In the genomic region with DNA sequence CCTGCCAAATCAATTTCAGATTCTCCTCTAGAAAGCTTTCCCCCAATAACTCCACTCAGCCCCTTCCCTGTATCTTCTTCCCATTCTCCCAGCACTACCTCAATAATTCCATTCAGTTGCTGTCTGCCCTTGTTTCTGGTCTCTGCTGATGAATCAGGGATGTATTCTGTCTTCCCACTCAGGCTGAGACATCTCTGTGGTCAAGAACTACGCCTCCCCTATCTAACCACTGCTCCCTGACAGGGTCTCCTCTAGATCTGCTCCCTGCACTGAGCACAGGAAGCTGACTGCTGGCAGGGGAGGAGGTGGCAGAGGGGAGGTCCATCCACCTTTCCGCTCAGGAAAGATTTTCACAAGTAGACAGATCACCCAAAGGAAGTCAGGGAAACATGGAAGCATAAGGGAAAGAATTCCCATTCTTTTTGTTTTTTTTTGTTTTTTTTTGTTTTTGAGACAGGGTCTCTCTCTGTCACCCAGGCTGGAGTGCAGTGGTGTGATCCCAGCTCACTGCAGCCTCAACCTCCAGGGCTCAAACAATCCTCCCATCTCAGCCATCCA, we compare ENCODE assay signal across 17 cellular contexts. TPM values are rescaled to one million over a fixed set of nuclear protein-coding genes. Genes with fewer than 3 reads are reported as not detected.
A peak's percentile ranks its signal among the peaks of the same experiment; 100 is the strongest.
DNase-seq lines count a peak whose midpoint lies in the region; ATAC-seq, FAIRE-seq and TF ChIP-seq lines count a peak whose summit lies in the region.
"Had no signal": no experiment of that assay in that cellular context is flagged by ENCODE, and none has a peak within 500 bp of the region (broad histone marks: within the 10 kb centered on the region; RNA-seq: fewer than 3 reads in every experiment).

No MANE protein-coding gene starts in this region.

- H2AK5ac ChIP-seq in IMR-90 (ENCODE audit: low read depth, low read length), result no peak overlapping the region

- H3K9me3 ChIP-seq in IMR-90 (ENCODE audit: control insufficient read depth, insufficient read depth, low read length) (no peaks in the 10 kb centered on the region), K562 (replicated peaks; ENCODE audit: control insufficient read depth, insufficient read depth, low read depth, low read length) (no peaks in the 10 kb centered on the region)

- H3K27me3 ChIP-seq in IMR-90 (ENCODE audit: control insufficient read depth, insufficient read depth, low read length) (peaks cover 9% of the 10 kb centered on the region), K562 (ENCODE audit: control insufficient read depth in 2 of 2, insufficient read depth in 2 of 2, low read length in 2 of 2) (no peaks in the 10 kb centered on the region)

- H3K4me2 ChIP-seq in IMR-90 (ENCODE audit: low read depth, low read length) (no peak overlapping the region), K562 (ENCODE audit: insufficient read depth, low read length) (no peak overlapping the region)

- ATAC-seq in IMR-90 (ENCODE audit: low read depth) (peak; percentile 24; the same call in 1 of the 2 replicates), K562 (peak; percentile 52)

- no peak overlapping the region for H3K27ac Mint-ChIP-seq in T-helper 2 cell treated with Interferon-gamma antibody and Interleukin-4, amounts not matched to agents 5 μg/mL and 100 μg/mL, for 36 hours
- no peak overlapping the region for H3K27ac Mint-ChIP-seq in chondrocyte (ENCODE audit: unreplicated experiment)
- H3K27ac Mint-ChIP-seq: activated B cell treated with CpG ODN at 0.5 μM for 24 hours had no signal

- POLR2A ChIA-PET in IMR-90 (lab: Charles Lee; ENCODE audit: unreplicated experiment), result no interaction called here
- POLR2A ChIA-PET in K562 (lab: Yijun Ruan, JAX), result interaction anchor here (0.6 to 0.8 kb wide), 4 partner anchors 17 to 70 kb away, joined by 3 read pairs; no protein-coding TSS in a partner anchor

- CTCF ChIA-PET in IMR-90 (lab: Yijun Ruan, JAX) (interaction anchor here (1.0 kb wide), 1 partner anchor 38 kb away, joined by 3 read pairs; a partner anchor contains a TSS), K562 (lab: Yijun Ruan, JAX; ENCODE audit: low intra/inter-chr PET ratio) (no interaction called here)

- no peak overlapping the region for H2AK9ac ChIP-seq in IMR-90 (replicated peaks; ENCODE audit: low read depth, low read length, poor library complexity)

- WGBS in IMR-90 (ENCODE audit: extremely low coverage in 2 of 2, insufficient read length in 1 of 2), 2 experiments, result no CpG with 5 or more reads among the region's 2 CpGs
- WGBS in K562 (ENCODE audit: insufficient coverage, low coverage, missing lambda C conversion rate), result 8% methylated on average over 2 of the region's 2 CpGs

- DNase-seq in T-helper 2 cell treated with Interferon-gamma antibody and Interleukin-4, amounts not matched to agents 5 μg/mL and 100 μg/mL, for 36 hours (ENCODE audit: low spot score), result peak; percentile 12
- DNase-seq in T-helper 2 cell (no peak), IMR-90 (peak; percentile 78), K562 (ENCODE audit: extremely low read depth in 1 of 4, low spot score in 3 of 4) (peak; percentile 37 to 69 (median 47)), renal cortical epithelial cell (ENCODE audit: low read depth) (peak; percentile 42), chondrocyte (ENCODE audit: low spot score) (no peak), middle frontal gyrus (ENCODE audit: extremely low spot score, low spot score) (no peak), NCI-H1105 (lab: John Stamatoyannopoulos, UW) (no peak)
- DNase-seq: activated B cell treated with CpG ODN at 0.5 μM for 24 hours; anterior cingulate cortex; effector CD8-positive, alpha-beta T cell; HCEC 1CT; NCI-H2171; small intestine had no signal

- H2BK5ac ChIP-seq in IMR-90 (ENCODE audit: low read depth, low read length, poor library complexity, severe bottlenecking), result no peak overlapping the region

- intact Hi-C loops in IMR-90 (cut with micrococcal nuclease) (no loop called here), K562 (cut with micrococcal nuclease) (no loop called here)

- no peak overlapping the region for H3K14ac ChIP-seq in IMR-90 (replicated peaks; ENCODE audit: low read depth, low read length)

- H3K9me1 ChIP-seq in IMR-90 (ENCODE audit: insufficient read depth, low read length), result no peaks in the 10 kb centered on the region
- no peaks in the 10 kb centered on the region for H3K9me1 ChIP-seq in K562 (ENCODE audit: control insufficient read depth, insufficient read depth, low read length)

- H3K9ac ChIP-seq in IMR-90 (ENCODE audit: low read depth, low read length) (no peak overlapping the region), K562 (ENCODE audit: insufficient read depth in 1 of 2, low read depth in 2 of 2, low read length in 2 of 2) (no peak overlapping the region)

- H3K23ac ChIP-seq in IMR-90 (ENCODE audit: low read depth, low read length), result no peak overlapping the region

- no peak overlapping the region for H4K5ac ChIP-seq in IMR-90 (ENCODE audit: low read depth, low read length)

- H3K4me1 Mint-ChIP-seq in T-helper 2 cell treated with Interferon-gamma antibody and Interleukin-4, amounts not matched to agents 5 μg/mL and 100 μg/mL, for 36 hours (ENCODE audit: low read depth), result peaks cover 4% of the 10 kb centered on the region
- peaks cover 21% of the 10 kb centered on the region for H3K4me1 Mint-ChIP-seq in chondrocyte (ENCODE audit: low read depth)
- H3K4me1 Mint-ChIP-seq: activated B cell treated with CpG ODN at 0.5 μM for 24 hours had no signal

- peaks cover 40% of the 10 kb centered on the region for H3K27me3 Mint-ChIP-seq in T-helper 2 cell treated with Interferon-gamma antibody and Interleukin-4, amounts not matched to agents 5 μg/mL and 100 μg/mL, for 36 hours (ENCODE audit: low read depth)
- peaks cover 13% of the 10 kb centered on the region for H3K27me3 Mint-ChIP-seq in chondrocyte (ENCODE audit: low read depth)

- H2BK120ac ChIP-seq in IMR-90 (ENCODE audit: low read depth, low read length), result no peak overlapping the region

- H3K36me3 ChIP-seq in IMR-90 (ENCODE audit: control insufficient read depth, insufficient read depth, low read length) (no peaks in the 10 kb centered on the region), K562 (ENCODE audit: control insufficient read depth, insufficient read depth, low read length) (no peaks in the 10 kb centered on the region)

- H3K4ac ChIP-seq in IMR-90 (ENCODE audit: low read depth, low read length), result no peak overlapping the region

- H3K4me3 ChIP-seq in IMR-90 (ENCODE audit: insufficient read depth, low read depth, low read length) (no peak overlapping the region), K562 (no peak overlapping the region)
- H3K4me3 ChIP-seq: lung, SK-N-MC had no signal

- TF ChIP-seq CTCF in IMR-90 (conservative IDR thresholded peaks at IDR 0.05; ENCODE audit: low read depth, low read length), result no peak
- no peak for TF ChIP-seq CTCF in K562 (IDR thresholded peaks at IDR 0.05 in 2 of 3, conservative IDR thresholded peaks at IDR 0.05 in 1 of 3; ENCODE audit: insufficient read depth in 2 of 3, low read depth in 1 of 3, low read length in 3 of 3)
- TF ChIP-seq CTCF in chondrocyte (IDR thresholded peaks at IDR 0.05), result no peak

- in situ Hi-C loops in IMR-90 (cut with MboI; ENCODE audit: low sequenced_read_pairs) (no loop called here), K562 (cut with MboI) (no loop called here)

- H3K27ac ChIP-seq in IMR-90 (ENCODE audit: insufficient read depth, low read length) (no peak overlapping the region), K562 (ENCODE audit: extremely low read depth, low read depth, low read length) (no peak overlapping the region)
- H3K27ac ChIP-seq: SK-N-MC had no signal

- no peak overlapping the region for H3K56ac ChIP-seq in IMR-90 (ENCODE audit: extremely low read depth, insufficient read depth, low read length)

- no peaks in the 10 kb centered on the region for H3K79me2 ChIP-seq in K562 (ENCODE audit: control insufficient read depth, insufficient read depth, low read length)

- no peak overlapping the region for H3K4me3 Mint-ChIP-seq in T-helper 2 cell treated with Interferon-gamma antibody and Interleukin-4, amounts not matched to agents 5 μg/mL and 100 μg/mL, for 36 hours
- no peak overlapping the region for H3K4me3 Mint-ChIP-seq in chondrocyte (ENCODE audit: unreplicated experiment)
- H3K4me3 Mint-ChIP-seq: activated B cell treated with CpG ODN at 0.5 μM for 24 hours had no signal

- TF ChIP-seq EP300 in K562 (IDR thresholded peaks at IDR 0.05; ENCODE audit: low read length), result no peak

- TF ChIP-seq RAD21 in IMR-90 (IDR thresholded peaks at IDR 0.05; ENCODE audit: low read length), result no peak
- TF ChIP-seq RAD21 in K562 (CRISPR knock-in tag; conservative IDR thresholded peaks at IDR 0.05 in 1 of 2, IDR thresholded peaks at IDR 0.05 in 1 of 2), result no peak

- FAIRE-seq in K562 (lab: Jason Lieb, UNC), result peak; percentile 96
- FAIRE-seq: A204.1, small intestine had no signal

- H3K18ac ChIP-seq in IMR-90 (ENCODE audit: low read depth, low read length), result no peak overlapping the region

- dilution Hi-C loops in IMR-90 (cut with HindIII; ENCODE audit: low sequenced_read_pairs, unreplicated experiment), result no loop called here

- no peaks in the 10 kb centered on the region for H3K9me3 Mint-ChIP-seq in T-helper 2 cell treated with Interferon-gamma antibody and Interleukin-4, amounts not matched to agents 5 μg/mL and 100 μg/mL, for 36 hours
- H3K9me3 Mint-ChIP-seq in chondrocyte (ENCODE audit: low read depth), result no peaks in the 10 kb centered on the region
- H3K9me3 Mint-ChIP-seq: activated B cell treated with CpG ODN at 0.5 μM for 24 hours had no signal

- no peak overlapping the region for H2BK15ac ChIP-seq in IMR-90 (ENCODE audit: low read depth, low read length)

- H4K8ac ChIP-seq in IMR-90 (ENCODE audit: low read depth in 2 of 2, low read length in 2 of 2), result no peak overlapping the region

- TF ChIP-seq POLR2A in IMR-90 (IDR thresholded peaks at IDR 0.05; ENCODE audit: low read depth, low read length) (no peak), K562 (conservative IDR thresholded peaks at IDR 0.05) (no peak)

- no peak overlapping the region for H2BK20ac ChIP-seq in IMR-90 (ENCODE audit: low read depth, low read length)

- H3K36me3 Mint-ChIP-seq in T-helper 2 cell treated with Interferon-gamma antibody and Interleukin-4, amounts not matched to agents 5 μg/mL and 100 μg/mL, for 36 hours (ENCODE audit: low read depth), result no peaks in the 10 kb centered on the region
- no peaks in the 10 kb centered on the region for H3K36me3 Mint-ChIP-seq in chondrocyte (ENCODE audit: low read depth)

- BruUV-seq in IMR-90 (replicated peaks; lab: Mats Ljungman, UMichigan) (no TSS peak), K562 (replicated peaks; lab: Mats Ljungman, UMichigan) (no TSS peak)

- no peaks in the 10 kb centered on the region for H3K79me1 ChIP-seq in IMR-90 (ENCODE audit: low read depth in 1 of 2, low read length in 2 of 2)

- H2AFZ ChIP-seq in IMR-90 (replicated peaks; ENCODE audit: low read length, poor library complexity), result peak overlapping the region; percentile 2
- H2AFZ ChIP-seq in K562 (ENCODE audit: low read depth, low read length), result no peak overlapping the region

- H4K91ac ChIP-seq in IMR-90 (ENCODE audit: insufficient read depth, low read depth, low read length), result no peak overlapping the region

- H3K4me1 ChIP-seq in IMR-90 (ENCODE audit: control insufficient read depth, insufficient read depth, low read length) (peaks cover 17% of the 10 kb centered on the region), K562 (replicated peaks in 1 of 2; ENCODE audit: control insufficient read depth in 2 of 2, insufficient read depth in 2 of 2, low read length in 2 of 2) (peaks cover 35 to 40% of the 10 kb centered on the region in 2 experiments)

- H4K20me1 ChIP-seq in IMR-90 (ENCODE audit: insufficient read depth, low read length) (no peaks in the 10 kb centered on the region), K562 (replicated peaks; ENCODE audit: control insufficient read depth, insufficient read depth, low read length) (no peaks in the 10 kb centered on the region)

RNA-seq across cellular contexts. Expression of a gene that starts 16.9 kb away (rescaled TPM):
- total RNA-seq in IMR-90 (2012; rRNA removed) (0.72 and 1.4 TPM in 2 replicates), K562 (2014; rRNA removed) (2.1 and 2.8 TPM in 2 replicates), K562 (2014; rRNA removed; fragmentation: Illumina TruSeq; extraction: Trizol) (1.5 and 2.3 TPM in 2 replicates), K562 (2015; rRNA removed; fragmentation: Illumina TruSeq; extraction: Trizol) (1.4 and 1.5 TPM in 2 replicates), K562 (2021) (15.9 and 17.4 TPM in 2 replicates), renal cortical epithelial cell (0.35 and 3.1 TPM in 2 replicates), chondrocyte (13.5 to 16.8 TPM (median 16.0 TPM) in 3 replicates)
- polyA plus RNA-seq in IMR-90 (2012; rRNA removed) (13.8 and 14.0 TPM in 2 replicates), K562 (2011; rRNA removed) (2.3 and 5.0 TPM in 2 replicates), K562 (2014; fragmentation: Illumina TruSeq; extraction: Trizol) (19.1 and 22.3 TPM in 2 replicates), K562 (2014; fragmentation: Nextera tagmentation; extraction: Ambion mirVana) (under 1 TPM; 0.77 to 0.88 TPM), K562 (2014; rRNA removed) (6.1 and 6.5 TPM in 2 replicates)
- polyA plus RNA-seq in IMR-90 (2012; cell fraction: cytosol; rRNA removed), result 7.4 and 17.7 TPM in 2 replicates
- polyA plus RNA-seq in IMR-90 (2012; cell fraction: nucleus; rRNA removed; ENCODE audit: low replicate concordance), result 23.1 and 23.5 TPM in 2 replicates
- total RNA-seq in K562 (2011; cell fraction: chromatin; rRNA removed; ENCODE audit: low replicate concordance), result 7.1 and 12.2 TPM in 2 replicates
- total RNA-seq in K562 (2011; cell fraction: nucleolus; rRNA removed), result 3.4 and 3.7 TPM in 2 replicates
- 4.2 and 9.5 TPM in 2 replicates for total RNA-seq in K562 (2011; cell fraction: nucleoplasm; rRNA removed)
- 2.4 and 4.0 TPM in 2 replicates for polyA plus RNA-seq in K562 (2011; cell fraction: cytosol; rRNA removed)
- 7.3 and 11.1 TPM in 2 replicates for polyA plus RNA-seq in K562 (2011; cell fraction: nucleus; rRNA removed)
- 21.1 and 27.4 TPM in 2 replicates for polyA plus RNA-seq in K562 (2012)
- polyA minus RNA-seq in K562 (2011; rRNA and poly(A)+ RNA removed), result 1.8 and 2.7 TPM in 2 replicates
- 5.8 and 6.6 TPM in 2 replicates for polyA minus RNA-seq in K562 (2011; cell fraction: cytosol; rRNA and poly(A)+ RNA removed)
- 1.2 and 1.3 TPM in 2 replicates for polyA minus RNA-seq in K562 (2011; cell fraction: nucleus; rRNA and poly(A)+ RNA removed)

RNA-seq across cellular contexts. Expression of a gene that starts 28.1 kb away (rescaled TPM):
- total RNA-seq in IMR-90 (2012; rRNA removed) (under 0.01 TPM in 2 replicates), K562 (2014; rRNA removed) (2.2 TPM in 2 replicates), K562 (2014; rRNA removed; fragmentation: Illumina TruSeq; extraction: Trizol) (1.6 and 2.0 TPM in 2 replicates), K562 (2015; rRNA removed; fragmentation: Illumina TruSeq; extraction: Trizol) (1.1 TPM in 2 replicates), K562 (2021) (6.9 and 7.9 TPM in 2 replicates), renal cortical epithelial cell (0.87 and 1.2 TPM in 2 replicates), chondrocyte (0.05 to 0.15 TPM (median 0.08 TPM) in 3 replicates)
- polyA plus RNA-seq in IMR-90 (2012; rRNA removed) (0.31 and 0.32 TPM in 2 replicates), K562 (2011; rRNA removed) (5.2 and 5.5 TPM in 2 replicates), K562 (2014; fragmentation: Illumina TruSeq; extraction: Trizol) (2.9 and 4.1 TPM in 2 replicates), K562 (2014; fragmentation: Nextera tagmentation; extraction: Ambion mirVana) (under 1 TPM; 0.11 TPM), K562 (2014; rRNA removed) (4.6 and 4.7 TPM in 2 replicates)
- polyA plus RNA-seq in IMR-90 (2012; cell fraction: cytosol; rRNA removed), result 0.14 and 0.24 TPM in 2 replicates
- polyA plus RNA-seq in IMR-90 (2012; cell fraction: nucleus; rRNA removed; ENCODE audit: low replicate concordance), result 0.34 and 0.51 TPM in 2 replicates
- 4.1 and 13.9 TPM in 2 replicates for total RNA-seq in K562 (2011; cell fraction: chromatin; rRNA removed; ENCODE audit: low replicate concordance)
- total RNA-seq in K562 (2011; cell fraction: nucleolus; rRNA removed), result 7.8 and 13.2 TPM in 2 replicates
- total RNA-seq in K562 (2011; cell fraction: nucleoplasm; rRNA removed), result 7.0 and 11.1 TPM in 2 replicates
- 4.0 and 12.5 TPM in 2 replicates for polyA plus RNA-seq in K562 (2011; cell fraction: cytosol; rRNA removed)
- 9.0 and 21.6 TPM in 2 replicates for polyA plus RNA-seq in K562 (2011; cell fraction: nucleus; rRNA removed)
- polyA plus RNA-seq in K562 (2012), result 9.4 and 10.4 TPM in 2 replicates
- polyA minus RNA-seq in K562 (2011; rRNA and poly(A)+ RNA removed), result 3.1 and 4.7 TPM in 2 replicates
- polyA minus RNA-seq in K562 (2011; cell fraction: cytosol; rRNA and poly(A)+ RNA removed), result 4.2 and 7.2 TPM in 2 replicates
- polyA minus RNA-seq in K562 (2011; cell fraction: nucleus; rRNA and poly(A)+ RNA removed), result 7.6 and 8.6 TPM in 2 replicates

RNA-seq across cellular contexts. Expression of a gene that starts 38.0 kb away (rescaled TPM):
- total RNA-seq in IMR-90 (2012; rRNA removed) (14.7 and 17.2 TPM in 2 replicates), K562 (2014; rRNA removed) (23.2 and 29.9 TPM in 2 replicates), K562 (2014; rRNA removed; fragmentation: Illumina TruSeq; extraction: Trizol) (5.7 and 8.5 TPM in 2 replicates), K562 (2015; rRNA removed; fragmentation: Illumina TruSeq; extraction: Trizol) (11.8 and 13.7 TPM in 2 replicates), K562 (2021) (24.0 and 28.8 TPM in 2 replicates), renal cortical epithelial cell (21.3 and 50.4 TPM in 2 replicates), chondrocyte (14.9 to 32.9 TPM (median 15.7 TPM) in 3 replicates)
- polyA plus RNA-seq in IMR-90 (2012; rRNA removed) (27.6 and 31.0 TPM in 2 replicates), K562 (2011; rRNA removed) (19.3 and 32.0 TPM in 2 replicates), K562 (2014; fragmentation: Illumina TruSeq; extraction: Trizol) (13.6 and 20.9 TPM in 2 replicates), K562 (2014; fragmentation: Nextera tagmentation; extraction: Ambion mirVana) (1 to 10 TPM in 1 of 2 experiments, under 1 TPM in 1; 0.25 to 1.2 TPM), K562 (2014; rRNA removed) (31.9 and 32.9 TPM in 2 replicates)
- polyA plus RNA-seq in IMR-90 (2012; cell fraction: cytosol; rRNA removed), result 16.3 and 34.7 TPM in 2 replicates
- polyA plus RNA-seq in IMR-90 (2012; cell fraction: nucleus; rRNA removed; ENCODE audit: low replicate concordance), result 122 and 248 TPM in 2 replicates
- total RNA-seq in K562 (2011; cell fraction: chromatin; rRNA removed; ENCODE audit: low replicate concordance), result 69.2 and 220 TPM in 2 replicates
- 148 and 158 TPM in 2 replicates for total RNA-seq in K562 (2011; cell fraction: nucleolus; rRNA removed)
- 96.5 and 102 TPM in 2 replicates for total RNA-seq in K562 (2011; cell fraction: nucleoplasm; rRNA removed)
- polyA plus RNA-seq in K562 (2011; cell fraction: cytosol; rRNA removed), result 25.1 and 31.5 TPM in 2 replicates
- 364 and 377 TPM in 2 replicates for polyA plus RNA-seq in K562 (2011; cell fraction: nucleus; rRNA removed)
- 26.3 and 41.4 TPM in 2 replicates for polyA plus RNA-seq in K562 (2012)
- 10.1 and 10.3 TPM in 2 replicates for polyA minus RNA-seq in K562 (2011; rRNA and poly(A)+ RNA removed)
- polyA minus RNA-seq in K562 (2011; cell fraction: cytosol; rRNA and poly(A)+ RNA removed), result 6.3 and 8.0 TPM in 2 replicates
- polyA minus RNA-seq in K562 (2011; cell fraction: nucleus; rRNA and poly(A)+ RNA removed), result 64.5 and 81.4 TPM in 2 replicates

RNA-seq across cellular contexts. Expression of a gene that starts 47.6 kb away (rescaled TPM):
- total RNA-seq in IMR-90 (2012; rRNA removed), result not detected in 2 replicates
- polyA plus RNA-seq in IMR-90 (2012; rRNA removed), result 0.77 and 0.80 TPM in 2 replicates
- polyA plus RNA-seq in IMR-90 (2012; cell fraction: cytosol; rRNA removed), result 0.26 and 0.52 TPM in 2 replicates
- 1.4 and 1.7 TPM in 2 replicates for polyA plus RNA-seq in IMR-90 (2012; cell fraction: nucleus; rRNA removed; ENCODE audit: low replicate concordance)
- 1.0 and 1.1 TPM in 2 replicates for total RNA-seq in K562 (2011; cell fraction: chromatin; rRNA removed; ENCODE audit: low replicate concordance)
- total RNA-seq in K562 (2011; cell fraction: nucleolus; rRNA removed), result 0.50 and 0.66 TPM in 2 replicates
- 1.1 TPM in 2 replicates for total RNA-seq in K562 (2011; cell fraction: nucleoplasm; rRNA removed)
- total RNA-seq in K562 (2014; rRNA removed), result 0.37 TPM in 1 of 2 replicates, not detected in the other
- 0.22 and 0.40 TPM in 2 replicates for total RNA-seq in K562 (2014; rRNA removed; fragmentation: Illumina TruSeq; extraction: Trizol)
- total RNA-seq in K562 (2015; rRNA removed; fragmentation: Illumina TruSeq; extraction: Trizol), result 0.47 and 0.64 TPM in 2 replicates
- total RNA-seq in K562 (2021), result 0.73 and 1.0 TPM in 2 replicates
- 0.59 and 0.72 TPM in 2 replicates for polyA plus RNA-seq in K562 (2011; rRNA removed)
- polyA plus RNA-seq in K562 (2011; cell fraction: cytosol; rRNA removed), result 0.88 and 0.94 TPM in 2 replicates
- 1.5 and 2.2 TPM in 2 replicates for polyA plus RNA-seq in K562 (2011; cell fraction: nucleus; rRNA removed)
- polyA plus RNA-seq in K562 (2012), result 1.5 and 2.6 TPM in 2 replicates
- 1.4 and 1.9 TPM in 2 replicates for polyA plus RNA-seq in K562 (2014; fragmentation: Illumina TruSeq; extraction: Trizol)
- polyA plus RNA-seq in K562 (2014; fragmentation: Nextera tagmentation; extraction: Ambion mirVana), result under 1 TPM; 0.39 TPM
- 0.53 and 1.4 TPM in 2 replicates for polyA plus RNA-seq in K562 (2014; rRNA removed)
- 0.30 and 0.42 TPM in 2 replicates for polyA minus RNA-seq in K562 (2011; rRNA and poly(A)+ RNA removed)
- polyA minus RNA-seq in K562 (2011; cell fraction: cytosol; rRNA and poly(A)+ RNA removed), result not detected in 2 replicates
- 0.27 and 0.44 TPM in 2 replicates for polyA minus RNA-seq in K562 (2011; cell fraction: nucleus; rRNA and poly(A)+ RNA removed)
- 0.45 TPM in 1 of 2 replicates, not detected in the other for total RNA-seq in renal cortical epithelial cell
- 0.35 to 0.65 TPM in 2 of 3 replicates, not detected in the other for total RNA-seq in chondrocyte

RNA-seq across cellular contexts. Expression of a gene that starts 47.8 kb away (rescaled TPM):
- 28.1 and 32.3 TPM in 2 replicates for total RNA-seq in IMR-90 (2012; rRNA removed)
- 57.7 and 61.8 TPM in 2 replicates for polyA plus RNA-seq in IMR-90 (2012; rRNA removed)
- polyA plus RNA-seq in IMR-90 (2012; cell fraction: cytosol; rRNA removed), result 31.1 and 78.7 TPM in 2 replicates
- 33.3 and 43.6 TPM in 2 replicates for polyA plus RNA-seq in IMR-90 (2012; cell fraction: nucleus; rRNA removed; ENCODE audit: low replicate concordance)
- 25.1 and 49.5 TPM in 2 replicates for total RNA-seq in K562 (2011; cell fraction: chromatin; rRNA removed; ENCODE audit: low replicate concordance)
- total RNA-seq in K562 (2011; cell fraction: nucleolus; rRNA removed), result 40.0 and 45.0 TPM in 2 replicates
- 37.7 and 40.2 TPM in 2 replicates for total RNA-seq in K562 (2011; cell fraction: nucleoplasm; rRNA removed)
- 68.6 and 83.9 TPM in 2 replicates for total RNA-seq in K562 (2014; rRNA removed)
- total RNA-seq in K562 (2014; rRNA removed; fragmentation: Illumina TruSeq; extraction: Trizol), result 46.9 and 50.2 TPM in 2 replicates
- 52.3 and 53.1 TPM in 2 replicates for total RNA-seq in K562 (2015; rRNA removed; fragmentation: Illumina TruSeq; extraction: Trizol)
- total RNA-seq in K562 (2021), result 71.2 and 82.9 TPM in 2 replicates
- 67.3 and 101 TPM in 2 replicates for polyA plus RNA-seq in K562 (2011; rRNA removed)
- 154 and 231 TPM in 2 replicates for polyA plus RNA-seq in K562 (2011; cell fraction: cytosol; rRNA removed)
- polyA plus RNA-seq in K562 (2011; cell fraction: nucleus; rRNA removed), result 49.9 and 54.1 TPM in 2 replicates
- polyA plus RNA-seq in K562 (2012), result 60.8 and 104 TPM in 2 replicates
- 105 and 108 TPM in 2 replicates for polyA plus RNA-seq in K562 (2014; fragmentation: Illumina TruSeq; extraction: Trizol)
- polyA plus RNA-seq in K562 (2014; fragmentation: Nextera tagmentation; extraction: Ambion mirVana), result 10 to 100 TPM; 27.8 to 47.8 TPM
- polyA plus RNA-seq in K562 (2014; rRNA removed), result 67.4 and 83.9 TPM in 2 replicates
- 82.5 and 100 TPM in 2 replicates for polyA minus RNA-seq in K562 (2011; rRNA and poly(A)+ RNA removed)
- polyA minus RNA-seq in K562 (2011; cell fraction: cytosol; rRNA and poly(A)+ RNA removed), result 43.6 and 55.3 TPM in 2 replicates
- polyA minus RNA-seq in K562 (2011; cell fraction: nucleus; rRNA and poly(A)+ RNA removed), result 28.5 and 32.1 TPM in 2 replicates
- total RNA-seq in renal cortical epithelial cell, result 21.0 and 25.4 TPM in 2 replicates
- total RNA-seq in chondrocyte, result 23.9 to 25.4 TPM (median 24.8 TPM) in 3 replicates

Comparison
In these comparisons a context has a peak if more than half of its experiments do, and no peak if none do; other contexts are left out.
1. DNase-seq: peak in T-helper 2 cell treated with Interferon-gamma antibody and Interleukin-4, amounts not matched to agents 5 μg/mL and 100 μg/mL, for 36 hours (single experiment), IMR-90 (single experiment), K562 (4 of 4) and renal cortical epithelial cell (single experiment); none in T-helper 2 cell (0 of 5), chondrocyte (single experiment), middle frontal gyrus (single experiment) and NCI-H1105 (single experiment).